ENCODE assay signal across 9 cellular contexts in the genomic region with DNA sequence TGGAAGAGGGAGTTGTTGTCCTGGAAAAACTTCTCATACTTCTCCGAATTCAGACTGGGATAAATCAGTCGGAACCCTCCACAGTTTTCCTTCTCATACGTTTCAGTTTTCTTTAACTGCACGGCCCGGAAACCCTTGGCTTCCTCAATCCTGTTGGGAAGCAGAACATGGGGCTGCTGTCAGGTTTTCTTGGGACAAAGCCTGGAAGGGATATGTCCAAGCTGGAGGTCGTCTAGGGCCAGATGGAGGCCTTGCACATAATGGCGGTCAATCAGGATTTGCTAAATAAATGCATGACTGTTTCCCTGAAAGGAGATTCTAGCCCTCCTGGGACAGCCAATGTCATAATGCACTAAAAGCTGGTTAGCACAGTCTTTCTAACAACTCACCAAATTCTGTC. TPM values are rescaled to one million over a fixed set of nuclear protein-coding genes. Genes with fewer than 3 reads are reported as not detected.
"Had no signal": no experiment of that assay in that cellular context is flagged by ENCODE, and none has a peak within 500 bp of the region (broad histone marks: within the 10 kb centered on the region; RNA-seq: fewer than 3 reads in every experiment).

No MANE protein-coding gene starts in this region.

- H3K4me3 ChIP-seq: GM23248, HAP-1 had no signal

- H3K9me3 Mint-ChIP-seq: HFFc6, IgD-negative memory B cell had no signal

- H3K36me3 Mint-ChIP-seq: IgD-negative memory B cell had no signal

- H3K9ac ChIP-seq: GM23248 had no signal

- H3K9me3 ChIP-seq: HAP-1 had no signal

- DNase-seq: GM23248, GOT3, H7, HFFc6 had no signal

- ATAC-seq: HCT116, HepG2 had no signal

- H3K4me1 ChIP-seq: HAP-1 had no signal

- H3K4me3 Mint-ChIP-seq: HFFc6, IgD-negative memory B cell had no signal

- H2AFZ ChIP-seq: GM23248 had no signal

- H3K36me3 ChIP-seq: HAP-1 had no signal

- H3K27ac ChIP-seq: GM23248, HL-60 had no signal

- H3K27ac Mint-ChIP-seq: HFFc6 had no signal

RNA-seq across cellular contexts. Expression of a gene that starts 29.2 kb away (rescaled TPM):
- total RNA-seq: GM23248, HFFc6 had no signal
- polyA plus RNA-seq: GM23248, IgD-negative memory B cell had no signal

RNA-seq across cellular contexts. Expression of a gene that starts 59.3 kb away (rescaled TPM):
- total RNA-seq: GM23248, HepG2, HFFc6 had no signal
- polyA plus RNA-seq: GM23248, HepG2, IgD-negative memory B cell had no signal
